ENCODE assay signal across 1 cellular context in genomic region chr10:4633186-4633585, GRCh38.
TF ChIP-seq lines count a peak whose summit lies in the region.

No MANE protein-coding gene starts in this region.

TF ChIP-seq in GM23338, 12 proteins besides CTCF, POLR2A, EP300 and RAD21 (continued from another document):
- TF ChIP-seq ZNF462 (CRISPR knock-in tag; IDR thresholded peaks at IDR 0.05) (no peak), CREB1 (CRISPR knock-in tag; IDR thresholded peaks at IDR 0.05; ENCODE audit: low read depth) (no peak)
